ENCODE assay signal across 31 cellular contexts in the genomic region with DNA sequence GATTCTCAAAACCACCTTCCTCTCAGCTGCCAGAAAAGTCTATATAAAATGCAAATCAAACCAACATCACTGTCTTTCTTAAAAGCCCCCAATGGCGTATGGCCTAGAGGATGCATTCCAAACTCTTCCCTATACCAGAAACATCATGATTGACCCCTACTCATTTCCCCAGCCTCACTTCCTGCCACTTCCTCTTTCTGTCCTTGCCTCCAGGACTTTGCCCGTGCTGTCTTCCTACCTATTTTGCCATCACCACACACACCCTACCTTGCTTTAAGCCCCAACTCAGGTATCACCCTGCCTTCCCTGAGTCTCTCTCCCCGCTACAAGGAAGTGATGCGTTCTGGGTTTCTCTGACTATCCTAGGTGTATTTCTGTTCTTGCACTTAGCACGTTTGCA. TPM values are rescaled to one million over a fixed set of nuclear protein-coding genes. Genes with fewer than 3 reads are reported as not detected.
"Had no signal": no experiment of that assay in that cellular context is flagged by ENCODE, and none has a peak within 500 bp of the region (broad histone marks: within the 10 kb centered on the region; RNA-seq: fewer than 3 reads in every experiment).

No MANE protein-coding gene starts in this region.

- H3K27me3 ChIP-seq: colonic mucosa, gastrocnemius medialis, left lung had no signal

- H3K4me3 ChIP-seq: colonic mucosa, esophagus squamous epithelium, gastrocnemius medialis, heart right ventricle, left lung, lower lobe of right lung had no signal

- FAIRE-seq: endometrium, islet of Langerhans, keratinocyte had no signal

- H3K36me3 ChIP-seq: colonic mucosa, esophagus squamous epithelium, gastrocnemius medialis, heart right ventricle, left lung, lower lobe of right lung had no signal

- H3K27ac ChIP-seq: colonic mucosa, epithelial cell of prostate, esophagus squamous epithelium, gastrocnemius medialis, heart right ventricle, left lung, lower lobe of right lung had no signal

- H3K9me3 ChIP-seq: colonic mucosa, esophagus squamous epithelium, gastrocnemius medialis, heart right ventricle, left lung, lower lobe of right lung had no signal

- H3K4me1 ChIP-seq: colonic mucosa, esophagus squamous epithelium, gastrocnemius medialis, heart right ventricle, left lung, lower lobe of right lung had no signal

- ATAC-seq: effector memory CD8-positive, alpha-beta T cell; esophagus mucosa; gastrocnemius medialis; heart right ventricle; left cardiac atrium; left lung; left ventricle myocardium superior; lower lobe of right lung had no signal

- DNase-seq: colonic mucosa; cortex of kidney; effector CD8-positive, alpha-beta T cell; effector memory CD8-positive, alpha-beta T cell; endodermal cell; erythroblast; esophagus squamous epithelium; foreskin fibroblast; foreskin melanocyte; gastrocnemius medialis; glutamatergic neuron; head of caudate nucleus; heart right ventricle; hippocampal formation; left cardiac atrium; left lung; left ventricle myocardium superior; lower lobe of right lung; mesendoderm; midbrain had no signal

RNA-seq across cellular contexts. Expression of gene POU2AF2, which starts 8.1 kb away (rescaled TPM):
- total RNA-seq: dermis microvascular lymphatic vessel endothelial cell, endodermal cell, esophagus mucosa, esophagus squamous epithelium, glomerular endothelial cell, heart right ventricle, kidney epithelial cell, left cardiac atrium, left lung, left ventricle myocardium superior, lower leg skin, lower lobe of right lung, lung microvascular endothelial cell, mononuclear cell had no signal
- polyA plus RNA-seq: heart right ventricle, keratinocyte had no signal

RNA-seq across cellular contexts. Expression of gene POU2AF3, which starts 44.7 kb away (rescaled TPM):
- total RNA-seq: dermis microvascular lymphatic vessel endothelial cell, glomerular endothelial cell, lower leg skin, lung microvascular endothelial cell, mononuclear cell had no signal
- polyA plus RNA-seq: keratinocyte had no signal
